24 cellular contexts compared by ENCODE assay signal in the genomic region with DNA sequence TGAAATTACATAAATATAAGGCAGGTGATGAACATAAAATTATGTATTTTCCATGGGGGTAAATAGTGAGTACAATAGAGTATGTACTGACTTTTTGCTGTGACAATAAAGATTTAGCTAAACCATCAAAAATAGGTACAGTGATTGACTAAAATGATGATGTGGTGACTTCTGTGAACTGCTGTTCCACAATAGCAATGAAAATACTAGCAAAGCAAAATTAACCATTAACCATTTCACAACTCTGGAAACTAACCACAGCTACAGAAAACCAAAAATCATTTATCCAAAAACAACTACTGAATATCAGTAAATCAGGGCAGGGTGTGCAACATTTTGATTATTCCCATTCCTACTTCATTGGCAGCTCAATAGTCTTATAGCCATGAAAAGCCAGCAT.
"Had no signal": no experiment of that assay in that cellular context is flagged by ENCODE, and none has a peak within 500 bp of the region (broad histone marks: within the 10 kb centered on the region; RNA-seq: fewer than 3 reads in every experiment).

No MANE protein-coding gene starts in this region.

- FAIRE-seq: astrocyte, colon, small intestine had no signal

- H3K27ac ChIP-seq: left ventricle myocardium inferior, tibial nerve, WERI-Rb-1 had no signal

- H3K4me3 ChIP-seq: left ventricle myocardium inferior, tibial nerve had no signal

- DNase-seq: activated CD4-positive, alpha-beta T cell treated with anti-CD3 and anti-CD28 coated beads, Interleukin-2, amount 50 U/mL, for 1 hour; activated CD4-positive, CD25-positive, alpha-beta regulatory T cell treated with anti-CD3 and anti-CD28 coated beads, Interleukin-2, amount 50 U/mL, for 72 hours; activated CD8-positive, alpha-beta memory T cell treated with anti-CD3 and anti-CD28 coated beads for 24 hours; activated CD8-positive, alpha-beta memory T cell treated with anti-CD3 and anti-CD28 coated beads, Interleukin-2, amount 50 U/mL, for 4 hours; activated naive CD4-positive, alpha-beta T cell; activated naive CD8-positive, alpha-beta T cell treated with anti-CD3 and anti-CD28 coated beads for 36 hours; activated T-cell treated with anti-CD3 and anti-CD28 coated beads, Interleukin-2, amount 50 U/mL, for 4 hours; effector memory CD4-positive, alpha-beta T cell; foreskin melanocyte; glutamatergic neuron; hippocampal formation; left ventricle myocardium inferior; naive thymus-derived CD4-positive, alpha-beta T cell; occipital lobe; small intestine; stimulated activated CD4-positive, alpha-beta T cell treated with anti-CD3 and anti-CD28 coated beads, Interleukin-2, amount 100 ng/mL, for 24 hours; stimulated activated naive CD8-positive, alpha-beta T cell treated with anti-CD3 and anti-CD28 coated beads, Interleukin-15, amount 100 ng/mL, for 72 hours; WERI-Rb-1 had no signal

- ATAC-seq: activated T-cell treated with anti-CD3 and anti-CD28 coated beads, Interleukin-2, amount 50 U/mL, for 4 hours; esophagus mucosa; naive thymus-derived CD4-positive, alpha-beta T cell; sciatic nerve; stimulated activated effector memory CD8-positive, alpha-beta T cell treated with anti-CD3 and anti-CD28 coated beads, Interleukin-12 subunit alpha, Interleukin-12 subunit beta, amount 100 ng/mL, for 72 hours; stimulated activated naive CD8-positive, alpha-beta T cell treated with anti-CD3 and anti-CD28 coated beads, Interleukin-15, amount 100 ng/mL, for 72 hours had no signal

- H3K4me1 ChIP-seq: left ventricle myocardium inferior, tibial nerve had no signal

- H3K36me3 ChIP-seq: left ventricle myocardium inferior, tibial nerve, WERI-Rb-1 had no signal

- H3K27me3 ChIP-seq: tibial nerve had no signal
